In genomic region chr10:123741146-123741545, GRCh38 we compare ENCODE assay signal across 17 cellular contexts.
DNase-seq lines count a peak whose midpoint lies in the region; ATAC-seq and TF ChIP-seq lines count a peak whose summit lies in the region.
"Had no signal": no experiment of that assay in that cellular context is flagged by ENCODE, and none has a peak within 500 bp of the region (broad histone marks: within the 10 kb centered on the region; RNA-seq: fewer than 3 reads in every experiment).

No MANE protein-coding gene starts in this region.

- no peak overlapping the region for H3K14ac ChIP-seq in mesenchymal stem cell (ENCODE audit: low read length in 2 of 2)

- H2AK5ac ChIP-seq in mesenchymal stem cell (ENCODE audit: low read length, severe bottlenecking), result no peak overlapping the region

- no peak overlapping the region for H2AFZ ChIP-seq in mesenchymal stem cell (ENCODE audit: low read depth, low read length)

- peaks cover 14% of the 10 kb centered on the region; the same call in 1 of the 2 replicates for H3K4me1 Mint-ChIP-seq in HFFc6 (ENCODE audit: low read depth)
- no peaks in the 10 kb centered on the region for H3K4me1 Mint-ChIP-seq in effector memory CD8-positive, alpha-beta T cell (ENCODE audit: low read depth in 2 of 2)
- H3K4me1 Mint-ChIP-seq in naive thymus-derived CD4-positive, alpha-beta T cell, result no peaks in the 10 kb centered on the region
- H3K4me1 Mint-ChIP-seq: B cell had no signal

- POLR2A ChIA-PET in naive thymus-derived CD4-positive, alpha-beta T cell (lab: Charles Lee), result no interaction called here

- no peak overlapping the region for H2BK15ac ChIP-seq in mesenchymal stem cell (ENCODE audit: low read depth, poor library complexity, severe bottlenecking)

- H3K36me3 ChIP-seq in mesenchymal stem cell (ENCODE audit: control insufficient read depth in 1 of 2, insufficient read depth in 2 of 2, low read depth in 1 of 2, low read length in 2 of 2), result no peaks in the 10 kb centered on the region
- no peaks in the 10 kb centered on the region for H3K36me3 ChIP-seq in naive thymus-derived CD4-positive, alpha-beta T cell (ENCODE audit: control insufficient read depth in 2 of 3, insufficient read depth in 3 of 3, low read length in 3 of 3)
- H3K36me3 ChIP-seq: BLaER1 treated with 17β-estradiol and CSF1 and Interleukin-3, amounts not matched to agents 10 nM and 100 nM had no signal

- DNase-seq in HFFc6 (peak; percentile 15), ecto neural progenitor cell (ENCODE audit: low spot score) (peak; percentile 35), mesenchymal stem cell (no peak)
- no peak for DNase-seq in effector memory CD8-positive, alpha-beta T cell
- DNase-seq in naive thymus-derived CD4-positive, alpha-beta T cell, result no peak
- DNase-seq: COR-L47, DMS 273 treated with DMSO at 0.1 percent for 48 hours, DMS53, DND-41, GDM1, GOT3, H7 had no signal

- H2BK5ac ChIP-seq in mesenchymal stem cell (ENCODE audit: low read depth, low read length, poor library complexity, severe bottlenecking), result no peak overlapping the region

- no peak overlapping the region for H3K9ac ChIP-seq in mesenchymal stem cell (ENCODE audit: low read length)
- H3K9ac ChIP-seq: BLaER1 treated with 17β-estradiol and CSF1 and Interleukin-3, amounts not matched to agents 10 nM and 100 nM had no signal

- no peaks in the 10 kb centered on the region for H3K27me3 ChIP-seq in mesenchymal stem cell (ENCODE audit: control insufficient read depth in 1 of 2, insufficient read depth in 1 of 2, low read length in 2 of 2)
- no peaks in the 10 kb centered on the region for H3K27me3 ChIP-seq in naive thymus-derived CD4-positive, alpha-beta T cell (ENCODE audit: control insufficient read depth in 2 of 2, insufficient read depth in 2 of 2, low read length in 2 of 2)

- peaks cover 11% of the 10 kb centered on the region for H3K27me3 Mint-ChIP-seq in HFFc6 (ENCODE audit: insufficient read depth)
- peaks cover 19 to 32% of the 10 kb centered on the region in 2 donors for H3K27me3 Mint-ChIP-seq in effector memory CD8-positive, alpha-beta T cell
- H3K27me3 Mint-ChIP-seq in naive thymus-derived CD4-positive, alpha-beta T cell, result peaks cover 0 to 19% (median 10%) of the 10 kb centered on the region in 5 donors

- H3K4me3 ChIP-seq in mesenchymal stem cell (ENCODE audit: insufficient read depth in 1 of 2, low read depth in 1 of 2, low read length in 2 of 2), result no peak overlapping the region
- H3K4me3 ChIP-seq in naive thymus-derived CD4-positive, alpha-beta T cell (ENCODE audit: low read length), result no peak overlapping the region
- H3K4me3 ChIP-seq: BLaER1 treated with 17β-estradiol and CSF1 and Interleukin-3, amounts not matched to agents 10 nM and 100 nM had no signal

- no peak overlapping the region for H3K27ac Mint-ChIP-seq in HFFc6
- no peak overlapping the region for H3K27ac Mint-ChIP-seq in effector memory CD8-positive, alpha-beta T cell
- H3K27ac Mint-ChIP-seq in naive thymus-derived CD4-positive, alpha-beta T cell, result no peak overlapping the region
- H3K27ac Mint-ChIP-seq: B cell; CD8-positive, alpha-beta T cell had no signal

- 80% methylated on average over 7 of the region's 7 CpGs for WGBS in mesenchymal stem cell

- H3K4ac ChIP-seq in mesenchymal stem cell (ENCODE audit: low read depth in 1 of 2, low read length in 2 of 2), result no peak overlapping the region

- no peak overlapping the region for H3K18ac ChIP-seq in mesenchymal stem cell (ENCODE audit: low read depth in 1 of 2, low read length in 2 of 2)

- H3K4me2 ChIP-seq in mesenchymal stem cell (ENCODE audit: low read length, poor library complexity, severe bottlenecking), result no peak overlapping the region
- H3K4me2 ChIP-seq: BLaER1 treated with 17β-estradiol and CSF1 and Interleukin-3, amounts not matched to agents 10 nM and 100 nM had no signal

- H3K4me3 Mint-ChIP-seq in HFFc6, result no peak overlapping the region
- no peak overlapping the region for H3K4me3 Mint-ChIP-seq in effector memory CD8-positive, alpha-beta T cell
- no peak overlapping the region for H3K4me3 Mint-ChIP-seq in naive thymus-derived CD4-positive, alpha-beta T cell
- H3K4me3 Mint-ChIP-seq: B cell; CD8-positive, alpha-beta T cell had no signal

- ATAC-seq in GM19467 (IDR thresholded peaks at IDR 0.05; ENCODE audit: unreplicated experiment), result no peak
- ATAC-seq in effector memory CD8-positive, alpha-beta T cell (replicated peaks), result no peak
- ATAC-seq in naive thymus-derived CD4-positive, alpha-beta T cell, result no peak
- ATAC-seq: CD8-positive, alpha-beta T cell; HCT116 had no signal

- no peaks in the 10 kb centered on the region for H3K4me1 ChIP-seq in mesenchymal stem cell (ENCODE audit: control insufficient read depth, insufficient read depth, low read depth, low read length)
- H3K4me1 ChIP-seq in naive thymus-derived CD4-positive, alpha-beta T cell (ENCODE audit: control insufficient read depth in 2 of 2, insufficient read depth in 2 of 2, low read length in 2 of 2), result no peaks in the 10 kb centered on the region

- H3K36me3 Mint-ChIP-seq in HFFc6 (ENCODE audit: low read depth), result no peaks in the 10 kb centered on the region; the same call in 1 of the 2 replicates
- no peaks in the 10 kb centered on the region for H3K36me3 Mint-ChIP-seq in effector memory CD8-positive, alpha-beta T cell (ENCODE audit: insufficient read depth)
- peaks cover 0 to 3% (median 0%) of the 10 kb centered on the region in 5 donors for H3K36me3 Mint-ChIP-seq in naive thymus-derived CD4-positive, alpha-beta T cell
- H3K36me3 Mint-ChIP-seq: CD8-positive, alpha-beta T cell had no signal

- no peak overlapping the region for H2BK12ac ChIP-seq in mesenchymal stem cell (ENCODE audit: low read length in 2 of 2)

- no peak overlapping the region for H3K23ac ChIP-seq in mesenchymal stem cell (ENCODE audit: low read length in 2 of 2)

- H3K9me3 Mint-ChIP-seq in HFFc6, result peaks cover 11% of the 10 kb centered on the region; the same call in 1 of the 2 replicates
- peaks cover 0 to 2% of the 10 kb centered on the region in 2 donors for H3K9me3 Mint-ChIP-seq in effector memory CD8-positive, alpha-beta T cell
- peaks cover 0 to 10% (median 2%) of the 10 kb centered on the region in 11 donors for H3K9me3 Mint-ChIP-seq in naive thymus-derived CD4-positive, alpha-beta T cell

- no peak overlapping the region for H2BK120ac ChIP-seq in mesenchymal stem cell (ENCODE audit: low read depth, low read length)

- peak overlapping the region; percentile 12 for H4K91ac ChIP-seq in mesenchymal stem cell (ENCODE audit: low read length)

- intact Hi-C loops in naive thymus-derived CD4-positive, alpha-beta T cell (cut with micrococcal nuclease), result no loop called here

- no peaks in the 10 kb centered on the region for H3K9me3 ChIP-seq in mesenchymal stem cell (ENCODE audit: control insufficient read depth, low read length)
- H3K9me3 ChIP-seq in naive thymus-derived CD4-positive, alpha-beta T cell (ENCODE audit: control insufficient read depth in 2 of 3, low read length in 3 of 3), result no peaks in the 10 kb centered on the region

- H3K79me1 ChIP-seq in mesenchymal stem cell (replicated peaks; ENCODE audit: low read length, poor library complexity, severe bottlenecking), result no peaks in the 10 kb centered on the region

- CTCF ChIA-PET in naive thymus-derived CD4-positive, alpha-beta T cell (lab: Charles Lee), result no interaction called here

- no peak for TF ChIP-seq CTCF in HFFc6 (IDR thresholded peaks at IDR 0.05)

- H3K27ac ChIP-seq in mesenchymal stem cell (ENCODE audit: low read length, poor library complexity, severe bottlenecking), result no peak overlapping the region
- no peak overlapping the region for H3K27ac ChIP-seq in naive thymus-derived CD4-positive, alpha-beta T cell (ENCODE audit: low read depth, low read length)
- H3K27ac ChIP-seq: BLaER1 treated with 17β-estradiol and CSF1 and Interleukin-3, amounts not matched to agents 10 nM and 100 nM had no signal

- no peak overlapping the region for H4K8ac ChIP-seq in mesenchymal stem cell (ENCODE audit: low read length)

Comparison
In these comparisons a context has a peak if more than half of its experiments do, and no peak if none do; other contexts are left out.
1. DNase-seq: peak in HFFc6 (single experiment) and ecto neural progenitor cell (single experiment); none in mesenchymal stem cell (single experiment), effector memory CD8-positive, alpha-beta T cell (0 of 3) and naive thymus-derived CD4-positive, alpha-beta T cell (0 of 9).